In the genomic region with DNA sequence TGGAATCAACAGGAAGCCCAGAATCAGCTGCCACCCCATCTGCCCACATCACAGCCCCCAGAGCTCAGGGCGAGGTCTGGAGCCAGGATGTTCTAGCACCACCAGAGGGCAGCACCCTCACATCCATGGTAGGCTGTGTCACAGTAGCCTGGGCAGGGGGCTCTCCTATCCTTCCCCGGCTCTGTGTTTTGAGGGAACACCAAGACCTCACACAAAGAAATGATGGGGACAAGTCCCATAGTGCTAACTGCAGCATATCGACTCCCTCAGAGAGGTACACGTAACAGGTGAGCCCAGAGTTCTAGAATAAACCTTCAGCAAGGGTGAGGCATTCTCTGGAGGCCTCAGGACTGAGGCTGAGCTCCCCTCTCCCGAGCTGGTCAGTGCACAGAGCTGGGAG, we compare ENCODE assay signal across 8 cellular contexts. TPM values are rescaled to one million over a fixed set of nuclear protein-coding genes. Genes with fewer than 3 reads are reported as not detected.
DNase-seq lines count a peak whose midpoint lies in the region; ATAC-seq, FAIRE-seq and TF ChIP-seq lines count a peak whose summit lies in the region.

No MANE protein-coding gene starts in this region.

- no TSS peak for BruUV-seq in HepG2 (replicated peaks; lab: Mats Ljungman, UMichigan)

- POLR2A ChIA-PET in HepG2 (lab: Yijun Ruan, JAX): interaction anchor here (1.0 to 1.2 kb wide), 2 partner anchors 131 to 252 kb away, joined by 4 to 9 read pairs; partner anchors contain the start of gene RBM15

- TF ChIP-seq EP300 in HepG2 (IDR thresholded peaks at IDR 0.05; ENCODE audit: low read depth in 2 of 2, low read length in 2 of 2) (no peak), HepG2 (CRISPR knock-in tag; IDR thresholded peaks at IDR 0.05; ENCODE audit: borderline replicate concordance) (no peak)

- H3K36me3 ChIP-seq in HepG2 (replicated peaks in 1 of 2; ENCODE audit: control insufficient read depth in 1 of 2, insufficient read depth in 2 of 2, low read length in 2 of 2): no peaks in the 10 kb centered on the region

- peak; percentile 78 for TF ChIP-seq RAD21 in HepG2 (CRISPR knock-in tag; IDR thresholded peaks at IDR 0.05)

- H3K9ac ChIP-seq in HepG2 (ENCODE audit: insufficient read depth, low read depth, low read length): no peak overlapping the region

- no peak overlapping the region for H2AFZ ChIP-seq in HepG2 (ENCODE audit: low read length)

- peak; percentile 68 for FAIRE-seq in HepG2 (lab: Jason Lieb, UNC)

- H3K27me3 ChIP-seq in HepG2 (ENCODE audit: control insufficient read depth in 1 of 2, insufficient read depth in 2 of 2, low read length in 2 of 2): peaks cover 6 to 50% of the 10 kb centered on the region in 2 experiments; a peak in 3 of 5 replicates

- CTCF ChIA-PET in HepG2 (lab: Yijun Ruan, JAX; ENCODE audit: low intra/inter-chr PET ratio, low total read pairs): interaction anchor here (0.8 to 4.1 kb wide), 5 partner anchors 102 to 289 kb away, joined by 3 to 57 read pairs (median 4); no protein-coding TSS in a partner anchor

- peak; percentile 46 to 76 for DNase-seq in NCI-H524 (lab: John Stamatoyannopoulos, UW)
- no peak for DNase-seq in NCI-H524 treated with DMSO at 0.1 percent for 48 hours (lab: John Stamatoyannopoulos, UW)
- DNase-seq in NCI-H2029 treated with DMSO at 0.1 percent for 48 hours (lab: John Stamatoyannopoulos, UW): peak; percentile 31
- peak; percentile 71 to 78 for DNase-seq in activated CD4-positive, alpha-beta T cell treated with anti-CD3 and anti-CD28 coated beads for 24 hours (ENCODE audit: low read depth in 2 of 2)
- DNase-seq in cerebellar cortex (ENCODE audit: low spot score): peak; percentile 83
- peak; percentile 31 for DNase-seq in HepG2 (ENCODE audit: low spot score)
- DNase-seq in stimulated activated CD8-positive, alpha-beta memory T cell treated with anti-CD3 and anti-CD28 coated beads, Interleukin-12 subunit alpha, Interleukin-12 subunit beta, amount 100 ng/mL, for 1 hour (ENCODE audit: low read depth): peak; percentile 71

- no peaks in the 10 kb centered on the region for H4K20me1 ChIP-seq in HepG2 (ENCODE audit: insufficient read depth, low read length)

- H3K4me1 ChIP-seq in HepG2 (ENCODE audit: insufficient read depth, low read length): peaks cover 10% of the 10 kb centered on the region

- H3K79me2 ChIP-seq in HepG2 (ENCODE audit: insufficient read depth, low read length): no peaks in the 10 kb centered on the region

- in situ Hi-C loops in HepG2 (cut with HindIII; ENCODE audit: extremely low pct_ligation_motif_present, low pct_unique_long_range_greater_than_20kb): loop anchor here (5.0 to 10.0 kb wide), 2 partner anchors 104 to 287 kb away; no protein-coding TSS in a partner anchor

- intact Hi-C loops in HepG2 (cut with micrococcal nuclease; ENCODE audit: unreplicated experiment): loop anchor here (1.0 kb wide), 1 partner anchor 105 kb away; no protein-coding TSS in a partner anchor

- ATAC-seq in HepG2: peak; percentile 76
- no peak for ATAC-seq in HG03039 (IDR thresholded peaks at IDR 0.05; ENCODE audit: unreplicated experiment)

- H3K4me3 ChIP-seq in HepG2 (replicated peaks in 1 of 3; ENCODE audit: insufficient read depth in 1 of 3, low read depth in 2 of 3, low read length in 3 of 3): no peak overlapping the region

- no peaks in the 10 kb centered on the region for H3K9me3 ChIP-seq in HepG2 (ENCODE audit: low read length)

- no peak overlapping the region for H3K4me2 ChIP-seq in HepG2 (ENCODE audit: low read depth, low read length)

- TF ChIP-seq POLR2A in HepG2 (IDR thresholded peaks at IDR 0.05; ENCODE audit: insufficient read depth in 1 of 2, low read depth in 2 of 2, low read length in 2 of 2): no peak

- no peak overlapping the region for H3K27ac ChIP-seq in HepG2 (ENCODE audit: extremely low read length, insufficient read depth, low read length)

- WGBS in HepG2 (ENCODE audit: low lambda C conversion rate): no CpG with 5 or more reads among the region's 5 CpGs

- TF ChIP-seq CTCF in HepG2 (CRISPR knock-in tag; IDR thresholded peaks at IDR 0.05): peak; percentile 91

RNA-seq across cellular contexts. Expression of gene KCNC4, which starts 2.3 kb away (rescaled TPM):
- total RNA-seq in HepG2 (2016; rRNA removed; fragmentation: Illumina TruSeq; extraction: Trizol): 0.20 and 0.24 TPM in 2 replicates
- total RNA-seq in HepG2 (2016; cell fraction: cytosol; rRNA removed; fragmentation: Illumina TruSeq; extraction: Trizol; ENCODE audit: low read depth): not detected in 2 replicates
- 0.16 and 0.17 TPM in 2 replicates for total RNA-seq in HepG2 (2016; cell fraction: insoluble cytoplasmic fraction; rRNA removed; fragmentation: Illumina TruSeq; extraction: Trizol)
- total RNA-seq in HepG2 (2016; cell fraction: membrane; rRNA removed; fragmentation: Illumina TruSeq; extraction: Trizol): 0.12 and 0.14 TPM in 2 replicates
- total RNA-seq in HepG2 (2016; cell fraction: nucleus; rRNA removed; fragmentation: Illumina TruSeq; extraction: Trizol): 0.12 and 0.16 TPM in 2 replicates
- 0.66 and 1.0 TPM in 2 replicates for polyA plus RNA-seq in HepG2 (2011; rRNA removed)
- 0.55 and 0.56 TPM in 2 replicates for polyA plus RNA-seq in HepG2 (2011; cell fraction: cytosol; rRNA removed)
- 3.7 and 4.6 TPM in 2 replicates for polyA plus RNA-seq in HepG2 (2011; cell fraction: nucleus; rRNA removed)
- polyA plus RNA-seq in HepG2 (2012): 1.3 TPM in 2 replicates
- 0.08 TPM in 2 replicates for polyA plus RNA-seq in HepG2 (2016; cell fraction: cytosol; fragmentation: Illumina TruSeq; extraction: Trizol; ENCODE audit: low read depth)
- 0.13 and 0.24 TPM in 2 replicates for polyA plus RNA-seq in HepG2 (2016; cell fraction: insoluble cytoplasmic fraction; fragmentation: Illumina TruSeq; extraction: Trizol; ENCODE audit: low read depth)
- 0.26 and 0.33 TPM in 2 replicates for polyA plus RNA-seq in HepG2 (2016; cell fraction: membrane; fragmentation: Illumina TruSeq; extraction: Trizol; ENCODE audit: low read depth)
- polyA plus RNA-seq in HepG2 (2016; cell fraction: nucleus; fragmentation: Illumina TruSeq; extraction: Trizol; ENCODE audit: insufficient read depth, low read depth): 0.29 and 0.31 TPM in 2 replicates
- 2.0 and 16.9 TPM in 2 replicates for polyA minus RNA-seq in HepG2 (2011; rRNA and poly(A)+ RNA removed; ENCODE audit: low replicate concordance)
- 0.26 and 0.59 TPM in 2 replicates for polyA minus RNA-seq in HepG2 (2011; cell fraction: cytosol; rRNA and poly(A)+ RNA removed)
- polyA minus RNA-seq in HepG2 (2011; cell fraction: nucleus; rRNA and poly(A)+ RNA removed): 1.4 and 2.2 TPM in 2 replicates

RNA-seq across cellular contexts. Expression of gene SLC6A17, which starts 57.5 kb away (rescaled TPM):
- not detected in 2 replicates for total RNA-seq in HepG2 (2016; rRNA removed; fragmentation: Illumina TruSeq; extraction: Trizol)
- total RNA-seq in HepG2 (2016; cell fraction: cytosol; rRNA removed; fragmentation: Illumina TruSeq; extraction: Trizol; ENCODE audit: low read depth): not detected in 2 replicates
- not detected in 2 replicates for total RNA-seq in HepG2 (2016; cell fraction: insoluble cytoplasmic fraction; rRNA removed; fragmentation: Illumina TruSeq; extraction: Trizol)
- total RNA-seq in HepG2 (2016; cell fraction: membrane; rRNA removed; fragmentation: Illumina TruSeq; extraction: Trizol): not detected in 2 replicates
- total RNA-seq in HepG2 (2016; cell fraction: nucleus; rRNA removed; fragmentation: Illumina TruSeq; extraction: Trizol): not detected in 2 replicates
- polyA plus RNA-seq in HepG2 (2011; rRNA removed): not detected in 2 replicates
- not detected in 2 replicates for polyA plus RNA-seq in HepG2 (2011; cell fraction: cytosol; rRNA removed)
- not detected in 2 replicates for polyA plus RNA-seq in HepG2 (2011; cell fraction: nucleus; rRNA removed)
- polyA plus RNA-seq in HepG2 (2012): not detected in 2 replicates
- polyA plus RNA-seq in HepG2 (2016; cell fraction: cytosol; fragmentation: Illumina TruSeq; extraction: Trizol; ENCODE audit: low read depth): not detected in 2 replicates
- polyA plus RNA-seq in HepG2 (2016; cell fraction: insoluble cytoplasmic fraction; fragmentation: Illumina TruSeq; extraction: Trizol; ENCODE audit: low read depth): not detected in 2 replicates
- not detected in 2 replicates for polyA plus RNA-seq in HepG2 (2016; cell fraction: membrane; fragmentation: Illumina TruSeq; extraction: Trizol; ENCODE audit: low read depth)
- not detected in 2 replicates for polyA plus RNA-seq in HepG2 (2016; cell fraction: nucleus; fragmentation: Illumina TruSeq; extraction: Trizol; ENCODE audit: insufficient read depth, low read depth)
- polyA minus RNA-seq in HepG2 (2011; rRNA and poly(A)+ RNA removed; ENCODE audit: low replicate concordance): 0.02 TPM in 1 of 2 replicates, not detected in the other
- polyA minus RNA-seq in HepG2 (2011; cell fraction: cytosol; rRNA and poly(A)+ RNA removed): not detected in 2 replicates
- not detected in 2 replicates for polyA minus RNA-seq in HepG2 (2011; cell fraction: nucleus; rRNA and poly(A)+ RNA removed)
